9 cellular contexts compared by ENCODE assay signal in genomic region chr4:17468638-17469221, GRCh38. TPM values are rescaled to one million over a fixed set of nuclear protein-coding genes. Genes with fewer than 3 reads are reported as not detected.
DNase-seq lines count a peak whose midpoint lies in the region; TF ChIP-seq lines count a peak whose summit lies in the region.
"Had no signal": no experiment of that assay in that cellular context is flagged by ENCODE, and none has a peak within 500 bp of the region (broad histone marks: within the 10 kb centered on the region; RNA-seq: fewer than 3 reads in every experiment).

No MANE protein-coding gene starts in this region.

- no peaks in the 10 kb centered on the region for H3K36me3 Mint-ChIP-seq in neural crest cell (ENCODE audit: low read depth)
- H3K36me3 Mint-ChIP-seq in activated CD4-positive, alpha-beta memory T cell treated with anti-CD3 and anti-CD28 coated beads for 36 hours: no peaks in the 10 kb centered on the region
- H3K36me3 Mint-ChIP-seq: activated CD8-positive, alpha-beta memory T cell treated with anti-CD3 and anti-CD28 coated beads, Interleukin-2, amount 10 ng/mL, durations not matched to agents 7 days and 5 days had no signal

- CTCF ChIA-PET in activated CD4-positive, alpha-beta memory T cell treated with anti-CD3 and anti-CD28 coated beads for 36 hours (lab: Charles Lee): interaction anchor here (1.1 to 1.9 kb wide), 3 partner anchors 11 to 1175 kb away, joined by 3 to 8 read pairs (median 5); no protein-coding TSS in a partner anchor

- POLR2A ChIA-PET in activated CD4-positive, alpha-beta memory T cell treated with anti-CD3 and anti-CD28 coated beads for 36 hours (lab: Charles Lee): no interaction called here

- peaks cover 20% of the 10 kb centered on the region for H3K4me1 Mint-ChIP-seq in neural crest cell
- no peaks in the 10 kb centered on the region for H3K4me1 Mint-ChIP-seq in activated CD4-positive, alpha-beta memory T cell treated with anti-CD3 and anti-CD28 coated beads for 36 hours (ENCODE audit: low read depth)
- H3K4me1 Mint-ChIP-seq: activated CD8-positive, alpha-beta memory T cell treated with anti-CD3 and anti-CD28 coated beads, Interleukin-2, amount 10 ng/mL, durations not matched to agents 7 days and 5 days had no signal

- peak overlapping the region; percentile 70 for H3K27ac Mint-ChIP-seq in neural crest cell (ENCODE audit: unreplicated experiment)
- H3K27ac Mint-ChIP-seq in activated CD4-positive, alpha-beta memory T cell treated with anti-CD3 and anti-CD28 coated beads for 36 hours: no peak overlapping the region
- H3K27ac Mint-ChIP-seq: activated CD8-positive, alpha-beta memory T cell treated with anti-CD3 and anti-CD28 coated beads, Interleukin-2, amount 10 ng/mL, durations not matched to agents 7 days and 5 days had no signal

- DNase-seq in DMS53 (lab: John Stamatoyannopoulos, UW) (peak; percentile 63), LHCN-M2 (ENCODE audit: low read depth) (peak; percentile 25), dermis blood vessel endothelial cell (peak; percentile 71), neural crest cell (ENCODE audit: low read depth, low spot score) (no peak), Kasumi-1 (lab: John Stamatoyannopoulos, UW) (no peak), NCI-H1105 (lab: John Stamatoyannopoulos, UW) (no peak)
- DNase-seq in activated CD4-positive, alpha-beta memory T cell treated with anti-CD3 and anti-CD28 coated beads for 36 hours: no peak
- DNase-seq in activated effector memory CD4-positive, alpha-beta T cell treated with Interleukin-2 at 50 U/mL for 16 hours: no peak
- DNase-seq: activated CD8-positive, alpha-beta memory T cell treated with anti-CD3 and anti-CD28 coated beads, Interleukin-2, amount 10 ng/mL, durations not matched to agents 7 days and 5 days had no signal

- H3K4me3 Mint-ChIP-seq in neural crest cell: no peak overlapping the region
- H3K4me3 Mint-ChIP-seq in activated CD4-positive, alpha-beta memory T cell treated with anti-CD3 and anti-CD28 coated beads for 36 hours: no peak overlapping the region
- H3K4me3 Mint-ChIP-seq: activated CD8-positive, alpha-beta memory T cell treated with anti-CD3 and anti-CD28 coated beads, Interleukin-2, amount 10 ng/mL, durations not matched to agents 7 days and 5 days had no signal

- H3K9me3 Mint-ChIP-seq in neural crest cell: no peaks in the 10 kb centered on the region
- no peaks in the 10 kb centered on the region for H3K9me3 Mint-ChIP-seq in activated CD4-positive, alpha-beta memory T cell treated with anti-CD3 and anti-CD28 coated beads for 36 hours

- intact Hi-C loops in activated CD4-positive, alpha-beta memory T cell treated with anti-CD3 and anti-CD28 coated beads for 36 hours (cut with micrococcal nuclease): no loop called here

- TF ChIP-seq CTCF in neural crest cell (conservative IDR thresholded peaks at IDR 0.05): peak; percentile 70

- no peaks in the 10 kb centered on the region for H3K27me3 Mint-ChIP-seq in neural crest cell (ENCODE audit: low read depth)
- H3K27me3 Mint-ChIP-seq in activated CD4-positive, alpha-beta memory T cell treated with anti-CD3 and anti-CD28 coated beads for 36 hours: no peaks in the 10 kb centered on the region
- H3K27me3 Mint-ChIP-seq: activated CD8-positive, alpha-beta memory T cell treated with anti-CD3 and anti-CD28 coated beads, Interleukin-2, amount 10 ng/mL, durations not matched to agents 7 days and 5 days had no signal

RNA-seq across cellular contexts. Expression of gene QDPR, which starts 43.2 kb away (rescaled TPM):
- total RNA-seq in LHCN-M2 (2014; rRNA removed) (19.4 and 36.1 TPM in 2 replicates), dermis blood vessel endothelial cell (10.6 and 15.1 TPM in 2 replicates), neural crest cell (45.2 and 46.5 TPM in 2 replicates)
- polyA plus RNA-seq in LHCN-M2 (2012): 43.9 TPM
- 10 to 100 TPM; 35.5 to 36.3 TPM for total RNA-seq in activated CD4-positive, alpha-beta memory T cell treated with anti-CD3 and anti-CD28 coated beads for 36 hours

RNA-seq across cellular contexts. Expression of gene CLRN2, which starts 46.2 kb away (rescaled TPM):
- not detected in 2 replicates for total RNA-seq in LHCN-M2 (2014; rRNA removed)
- not detected for polyA plus RNA-seq in LHCN-M2 (2012)
- total RNA-seq in dermis blood vessel endothelial cell: not detected in 2 replicates
- not detected in 2 replicates for total RNA-seq in neural crest cell
- not detected for total RNA-seq in activated CD4-positive, alpha-beta memory T cell treated with anti-CD3 and anti-CD28 coated beads for 36 hours
- total RNA-seq: activated CD8-positive, alpha-beta memory T cell treated with anti-CD3 and anti-CD28 coated beads, Interleukin-2, amount 10 ng/mL, durations not matched to agents 7 days and 5 days had no signal

Comparison
In these comparisons a context has a peak if more than half of its experiments do, and no peak if none do; other contexts are left out.
1. DNase-seq: peak in DMS53 (single experiment), LHCN-M2 (single experiment) and dermis blood vessel endothelial cell (single experiment); none in neural crest cell (single experiment), activated CD4-positive, alpha-beta memory T cell treated with anti-CD3 and anti-CD28 coated beads for 36 hours (single experiment), activated effector memory CD4-positive, alpha-beta T cell treated with Interleukin-2 at 50 U/mL for 16 hours (single experiment), Kasumi-1 (0 of 2) and NCI-H1105 (single experiment).